8 cellular contexts compared by ENCODE assay signal in genomic region chr20:37179671-37180524, GRCh38. TPM values are rescaled to one million over a fixed set of nuclear protein-coding genes. Genes with fewer than 3 reads are reported as not detected.
DNase-seq lines count a peak whose midpoint lies in the region; ATAC-seq, FAIRE-seq and TF ChIP-seq lines count a peak whose summit lies in the region.

No MANE protein-coding gene starts in this region.

- peak overlapping the region; percentile 65 for H4K91ac ChIP-seq in H1 (replicated peaks; ENCODE audit: insufficient read length, low read length)

- H3K4me1 ChIP-seq in RWPE2 (ENCODE audit: insufficient read depth, poor library complexity, severe bottlenecking) (peaks cover 13% of the 10 kb centered on the region), H1 (replicated peaks in 1 of 4; ENCODE audit: control insufficient read depth in 3 of 4, insufficient read depth in 4 of 4, low read length in 3 of 4) (peaks cover 0 to 8% (median 4%) of the 10 kb centered on the region in 4 experiments; a peak in 5 of 7 replicates)

- peak overlapping the region; percentile 95 for H3K27ac Mint-ChIP-seq in activated naive CD4-positive, alpha-beta T cell treated with anti-CD3 and anti-CD28 coated beads, Interleukin-2, amount 50 U/mL, for 24 hours
- peak overlapping the region; percentile 100 for H3K27ac Mint-ChIP-seq in nephron

- H2BK12ac ChIP-seq in H1 (ENCODE audit: low read depth, low read length), result no peak overlapping the region

- H3K27ac ChIP-seq in RWPE2 (ENCODE audit: poor library complexity, severe bottlenecking) (peak overlapping the region; percentile 88), H1 (ENCODE audit: low read depth, low read length) (peak overlapping the region; percentile 98; the same call in 1 of the 2 replicates)

- H3K23me2 ChIP-seq in H1 (ENCODE audit: low read depth, low read length), result peaks cover 3% of the 10 kb centered on the region; the same call in 1 of the 2 replicates

- 13% methylated on average over 18 of the region's 18 CpGs; no CpG with 5 or more reads in 1 of the 2 experiments for WGBS in H1 (ENCODE audit: extremely low coverage in 1 of 2, insufficient coverage in 1 of 2, insufficient read length in 1 of 2, insufficient replicate concordance in 2 of 2, low coverage in 1 of 2, low lambda C conversion rate in 2 of 2, missing lambda C conversion rate in 1 of 2), 2 experiments

- H3K79me2 ChIP-seq in H1 (ENCODE audit: control insufficient read depth in 1 of 2, insufficient read depth in 2 of 2, low read length in 2 of 2), result peaks cover 30 to 57% of the 10 kb centered on the region in 2 experiments

- no peak overlapping the region for H3K18ac ChIP-seq in H1 (ENCODE audit: extremely low read depth, low read length)

- no peak overlapping the region for H2AK5ac ChIP-seq in H1 (ENCODE audit: low read depth, low read length)

- H4K20me1 ChIP-seq in H1 (replicated peaks in 1 of 2; ENCODE audit: control insufficient read depth in 1 of 2, insufficient read depth in 2 of 2, low read length in 2 of 2), result peaks cover 18 to 20% of the 10 kb centered on the region in 2 experiments

- H3K79me1 ChIP-seq in H1 (ENCODE audit: low read depth, low read length), result no peaks in the 10 kb centered on the region

- peak overlapping the region; percentile 71 to 79 for H3K4me2 ChIP-seq in H1 (ENCODE audit: insufficient read depth in 1 of 2, low read depth in 2 of 2, low read length in 2 of 2)

- TF ChIP-seq CTCF in RWPE2 (IDR thresholded peaks at IDR 0.05; ENCODE audit: poor library complexity, severe bottlenecking) (no peak), H1 (IDR thresholded peaks at IDR 0.05; ENCODE audit: control extremely low read depth in 1 of 3, insufficient read depth in 1 of 3, low read depth in 1 of 3, low read length in 3 of 3) (no peak), nephron (IDR thresholded peaks at IDR 0.05; ENCODE audit: unreplicated experiment in 3 of 3) (no peak)

- FAIRE-seq in H1 (lab: Jason Lieb, UNC), result no peak

- peak overlapping the region; percentile 91 for H4K5ac ChIP-seq in H1 (ENCODE audit: insufficient read length, low read depth, low read length)

- 0 out of 2 replicates have a peak overlapping the region, but pooled peaks have one; percentile 98 for H2BK5ac ChIP-seq in H1 (ENCODE audit: low read depth, low read length)

- peak overlapping the region; percentile 92 for H4K8ac ChIP-seq in H1 (ENCODE audit: extremely low read depth, insufficient read depth, low read length)

- no peak overlapping the region for H2BK20ac ChIP-seq in H1 (ENCODE audit: low read length)

- H3K4me3 ChIP-seq in RWPE2 (ENCODE audit: severe bottlenecking) (peak overlapping the region; percentile 88), H1 (ENCODE audit: extremely low read depth in 1 of 4, insufficient read depth in 2 of 4, low read depth in 3 of 4, low read length in 4 of 4) (peak overlapping the region; percentile 80 to 97 (median 92))

- H3K27me3 ChIP-seq in RWPE2 (ENCODE audit: insufficient read depth, poor library complexity, severe bottlenecking) (no peaks in the 10 kb centered on the region), H1 (replicated peaks in 1 of 4; ENCODE audit: control insufficient read depth in 3 of 4, extremely low read depth in 1 of 4, insufficient read depth in 3 of 4, low read length in 3 of 4) (no peaks in the 10 kb centered on the region)

- peak overlapping the region; percentile 96 for H3K4me3 Mint-ChIP-seq in activated naive CD4-positive, alpha-beta T cell treated with anti-CD3 and anti-CD28 coated beads, Interleukin-2, amount 50 U/mL, for 24 hours
- H3K4me3 Mint-ChIP-seq in nephron, result peak overlapping the region; percentile 95 to 98 (median 96)

- H3K36me3 Mint-ChIP-seq in activated naive CD4-positive, alpha-beta T cell treated with anti-CD3 and anti-CD28 coated beads, Interleukin-2, amount 50 U/mL, for 24 hours, result peaks cover 7% of the 10 kb centered on the region
- H3K36me3 Mint-ChIP-seq in nephron (ENCODE audit: low read depth), result peaks cover 24% of the 10 kb centered on the region

- no peak overlapping the region for H3K23ac ChIP-seq in H1 (ENCODE audit: insufficient read length)

- peak overlapping the region; percentile 96 to 99 (median 98) for H3K9ac ChIP-seq in H1 (replicated peaks in 1 of 4; ENCODE audit: extremely low read depth in 1 of 4, low read depth in 3 of 4, low read length in 3 of 4)

- CTCF ChIA-PET in H1 (lab: Charles Lee; ENCODE audit: partially characterized antibody), result interaction anchor here (0.9 to 4.5 kb wide), 4 partner anchors 11 to 147 kb away, joined by 4 to 39 read pairs (median 16); no protein-coding TSS in a partner anchor

- peaks cover 51% of the 10 kb centered on the region for H3K4me1 Mint-ChIP-seq in activated naive CD4-positive, alpha-beta T cell treated with anti-CD3 and anti-CD28 coated beads, Interleukin-2, amount 50 U/mL, for 24 hours
- peaks cover 36% of the 10 kb centered on the region for H3K4me1 Mint-ChIP-seq in nephron

- H2BK15ac ChIP-seq in H1 (ENCODE audit: low read length), result no peak overlapping the region

- POLR2A ChIA-PET in H1 (lab: Charles Lee; ENCODE audit: partially characterized antibody), result interaction anchor here (0.6 to 3.7 kb wide), 23 partner anchors 11 to 460 kb away, joined by 3 to 57 read pairs (median 4); partner anchors contain the start of gene RBL1

- no peak for DNase-seq in activated naive CD4-positive, alpha-beta T cell (lab: John Stamatoyannopoulos, UW)
- DNase-seq in RWPE2 (ENCODE audit: low spot score), result no peak
- no peak for DNase-seq in H1 (ENCODE audit: low read depth in 1 of 2, low spot score in 2 of 2)
- no peak for DNase-seq in NCI-H2227 treated with DMSO at 0.1 percent for 48 hours (lab: John Stamatoyannopoulos, UW)
- DNase-seq in NK-92 treated with Interleukin-12 subunit alpha and Interleukin-12 subunit beta, amount 100 ng/mL, for 24 hours (lab: John Stamatoyannopoulos, UW), result no peak

- TF ChIP-seq RAD21 in H1 (IDR thresholded peaks at IDR 0.05 in 1 of 2, conservative IDR thresholded peaks at IDR 0.05 in 1 of 2; ENCODE audit: low read depth in 2 of 2, low read length in 2 of 2), result no peak

- H3K36me3 ChIP-seq in RWPE2 (ENCODE audit: low read depth), result peaks cover 41% of the 10 kb centered on the region
- peaks cover 8 to 19% (median 10%) of the 10 kb centered on the region in 4 experiments; a peak in 6 of 8 replicates for H3K36me3 ChIP-seq in H1 (ENCODE audit: control insufficient read depth in 2 of 4, insufficient read depth in 4 of 4, low read length in 3 of 4)

- H3K4ac ChIP-seq in H1 (replicated peaks; ENCODE audit: insufficient read length, low read depth, low read length), result peak overlapping the region; percentile 69

- no peak overlapping the region for H2AFZ ChIP-seq in H1 (ENCODE audit: low read length)

- no peak for TF ChIP-seq POLR2A in H1 (IDR thresholded peaks at IDR 0.05; ENCODE audit: control extremely low read depth in 1 of 2, low read depth in 2 of 2, low read length in 2 of 2)

- ATAC-seq in RWPE2 (ENCODE audit: low read depth), result peak; percentile 22
- no peak for ATAC-seq in HG02623 (IDR thresholded peaks at IDR 0.05; ENCODE audit: unreplicated experiment)

- no peak overlapping the region for H2BK120ac ChIP-seq in H1 (replicated peaks; ENCODE audit: low read depth, low read length)

- TF ChIP-seq EP300 in H1 (IDR thresholded peaks at IDR 0.05; ENCODE audit: borderline replicate concordance in 1 of 2, low read depth in 2 of 2, low read length in 2 of 2), result no peak

- H3K56ac ChIP-seq in H1 (replicated peaks; ENCODE audit: insufficient read length, low read depth, low read length), result peak overlapping the region; percentile 19

- H3K9me3 ChIP-seq in RWPE2 (ENCODE audit: severe bottlenecking) (no peaks in the 10 kb centered on the region), H1 (ENCODE audit: insufficient read depth in 2 of 2, low read depth in 1 of 2, low read length in 1 of 2) (no peaks in the 10 kb centered on the region)

- no peak overlapping the region for H3K14ac ChIP-seq in H1 (ENCODE audit: insufficient read length)

- no peaks in the 10 kb centered on the region for H3K27me3 Mint-ChIP-seq in activated naive CD4-positive, alpha-beta T cell treated with anti-CD3 and anti-CD28 coated beads, Interleukin-2, amount 50 U/mL, for 24 hours
- H3K27me3 Mint-ChIP-seq in nephron (ENCODE audit: low read depth), result peaks cover 4% of the 10 kb centered on the region

- no peaks in the 10 kb centered on the region for H3K9me3 Mint-ChIP-seq in activated naive CD4-positive, alpha-beta T cell treated with anti-CD3 and anti-CD28 coated beads, Interleukin-2, amount 50 U/mL, for 24 hours
- no peaks in the 10 kb centered on the region for H3K9me3 Mint-ChIP-seq in nephron

TF ChIP-seq in H1, 55 proteins besides CTCF, POLR2A, EP300 and RAD21:
- TF ChIP-seq JUN (IDR thresholded peaks at IDR 0.05; ENCODE audit: low read depth, low read length), result no peak
- peak in 1 of 2 experiments; percentile 62; a peak in 1 of 4 replicates for TF ChIP-seq SIN3A (conservative IDR thresholded peaks at IDR 0.05 in 1 of 2, IDR thresholded peaks at IDR 0.05 in 1 of 2; ENCODE audit: low read depth in 1 of 2, low read length in 2 of 2)
- TF ChIP-seq SAP30 (IDR thresholded peaks at IDR 0.05; ENCODE audit: insufficient read depth, insufficient replicate concordance, low read length), result peak; percentile 38

RNA-seq across cellular contexts. Expression of gene MROH8, which starts 0.6 kb away (rescaled TPM):
- 0.48 and 0.50 TPM in 2 replicates for total RNA-seq in H1 (2021; fragmentation: NEBNext Ultra II Directional; extraction: Animal tissue kit (Norgen Biotek cat#: 25700))
- polyA plus RNA-seq in H1 (2011; rRNA removed), result 0.67 and 0.86 TPM in 2 replicates
- polyA plus RNA-seq in H1 (2011; cell fraction: cytosol; rRNA removed), result 1.2 TPM
- 0.86 TPM for polyA plus RNA-seq in H1 (2011; cell fraction: nucleus; rRNA removed)
- polyA plus RNA-seq in H1 (2012, experiment 1 of 2), result 0.33 to 1.8 TPM (median 0.95 TPM) in 4 replicates
- polyA plus RNA-seq in H1 (2012, experiment 2 of 2), result 0.29 TPM
- 0.39 TPM for polyA plus RNA-seq in H1 (2013, experiment 1 of 2)
- polyA plus RNA-seq in H1 (2013, experiment 2 of 2), result 0.52 TPM
- 1.6 and 1.9 TPM in 2 replicates for polyA minus RNA-seq in H1 (2011; rRNA and poly(A)+ RNA removed)
- polyA minus RNA-seq in H1 (2011; cell fraction: cytosol; rRNA and poly(A)+ RNA removed), result 1.1 TPM
- polyA minus RNA-seq in H1 (2011; cell fraction: nucleus; rRNA and poly(A)+ RNA removed), result 4.6 TPM

RNA-seq across cellular contexts. Expression of gene RPN2, which starts 0.8 kb away (rescaled TPM):
- 226 and 236 TPM in 2 replicates for total RNA-seq in H1 (2021; fragmentation: NEBNext Ultra II Directional; extraction: Animal tissue kit (Norgen Biotek cat#: 25700))
- 299 and 379 TPM in 2 replicates for polyA plus RNA-seq in H1 (2011; rRNA removed)
- 314 TPM for polyA plus RNA-seq in H1 (2011; cell fraction: cytosol; rRNA removed)
- 372 TPM for polyA plus RNA-seq in H1 (2011; cell fraction: nucleus; rRNA removed)
- 206 to 251 TPM (median 231 TPM) in 4 replicates for polyA plus RNA-seq in H1 (2012, experiment 1 of 2)
- 85.9 TPM for polyA plus RNA-seq in H1 (2012, experiment 2 of 2)
- 637 TPM for polyA plus RNA-seq in H1 (2013, experiment 1 of 2)
- 621 TPM for polyA plus RNA-seq in H1 (2013, experiment 2 of 2)
- polyA minus RNA-seq in H1 (2011; rRNA and poly(A)+ RNA removed), result 508 and 613 TPM in 2 replicates
- 251 TPM for polyA minus RNA-seq in H1 (2011; cell fraction: cytosol; rRNA and poly(A)+ RNA removed)
- polyA minus RNA-seq in H1 (2011; cell fraction: nucleus; rRNA and poly(A)+ RNA removed), result 176 TPM
